Comparison of ENCODE assay signal across 13 cellular contexts in the genomic region with DNA sequence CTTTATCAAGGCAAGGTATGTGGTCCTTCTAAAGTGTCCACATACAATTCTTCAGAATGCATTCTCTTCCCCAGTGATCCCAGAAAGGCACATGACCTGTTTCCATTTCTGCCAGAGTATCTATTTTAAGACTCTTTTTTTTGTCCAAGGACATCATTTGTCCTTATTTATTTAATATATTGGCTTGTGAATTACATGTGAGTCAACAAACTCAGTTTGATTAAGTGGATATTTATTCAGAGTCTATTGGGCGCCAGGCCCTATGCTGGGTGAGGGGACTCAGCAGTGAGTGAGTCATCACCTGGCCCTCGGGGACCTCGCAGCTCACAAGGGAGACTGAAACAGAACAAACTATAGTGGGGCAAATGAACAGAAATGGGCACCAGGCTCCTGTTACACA.
DNase-seq lines count a peak whose midpoint lies in the region; ATAC-seq, FAIRE-seq and TF ChIP-seq lines count a peak whose summit lies in the region.
"Had no signal": no experiment of that assay in that cellular context is flagged by ENCODE, and none has a peak within 500 bp of the region (broad histone marks: within the 10 kb centered on the region; RNA-seq: fewer than 3 reads in every experiment).

No MANE protein-coding gene starts in this region.

- H3K27ac ChIP-seq in SK-N-SH (ENCODE audit: low read depth in 2 of 2, low read length in 1 of 2) (no peak overlapping the region), body of pancreas (peak overlapping the region; percentile 73 to 79 (median 77)), aorta (ENCODE audit: low read depth in 1 of 2, low read length in 2 of 2) (no peak overlapping the region)

- H4K20me1 ChIP-seq in SK-N-SH (ENCODE audit: insufficient read depth), result no peaks in the 10 kb centered on the region

- no peak for TF ChIP-seq RAD21 in SK-N-SH (IDR thresholded peaks at IDR 0.05; ENCODE audit: low read length)

- 71% methylated on average over 3 of the region's 3 CpGs for WGBS in SK-N-SH (ENCODE audit: low lambda C conversion rate)
- 0 to 25% methylated on average over 3 of the region's 3 CpGs for WGBS in body of pancreas, 2 donors
- WGBS in aorta, 2 donors, result 7 to 11% methylated on average over 3 of the region's 3 CpGs

- no peak for TF ChIP-seq EP300 in SK-N-SH (IDR thresholded peaks at IDR 0.05; ENCODE audit: borderline replicate concordance in 1 of 2, low read depth in 1 of 2, low read length in 1 of 2)

- DNase-seq in SK-N-SH (no peak), body of pancreas (peak; percentile 82 to 92 (median 91)), aorta (peak; percentile 63 to 85), D721Med (ENCODE audit: insufficient read length, low spot score) (no peak)
- DNase-seq in stimulated activated CD8-positive, alpha-beta memory T cell treated with anti-CD3 and anti-CD28 coated beads, Interleukin-4, amount 100 ng/mL, for 48 hours, result no peak
- no peak for DNase-seq in stimulated activated CD4-positive, alpha-beta T cell treated with anti-CD3 and anti-CD28 coated beads, Interleukin-2, amount 100 ng/mL, for 24 hours
- DNase-seq: activated naive CD4-positive, alpha-beta T cell treated with anti-CD3 and anti-CD28 coated beads, Interleukin-2, amount 10 ng/mL, durations not matched to agents 7 days and 5 days; effector memory CD4-positive, alpha-beta T cell; NCI-H1694; T-helper 9 cell had no signal

- no peak overlapping the region for H3K9ac ChIP-seq in SK-N-SH

- POLR2A ChIA-PET in SK-N-SH (lab: Yijun Ruan, JAX), result interaction anchor here (0.6 kb wide), 1 partner anchor 583 kb away, joined by 3 read pairs; no protein-coding TSS in a partner anchor

- ATAC-seq in SK-N-SH treated with all-trans-retinoic acid at 6 μM for 48 hours (peak; percentile 47; the same call in 2 of the 3 replicates), body of pancreas (peak; percentile 93), aorta (ENCODE audit: low FRiP score) (peak; percentile 79)

- no peak overlapping the region for H2AFZ ChIP-seq in SK-N-SH (ENCODE audit: low read depth)

- H3K4me1 ChIP-seq in SK-N-SH (ENCODE audit: control insufficient read depth in 1 of 2, insufficient read depth in 2 of 2, low read depth in 1 of 2, low read length in 1 of 2) (no peaks in the 10 kb centered on the region; a peak in 1 of 4 replicates), body of pancreas (peaks cover 68% of the 10 kb centered on the region), aorta (ENCODE audit: control insufficient read depth in 1 of 2, insufficient read depth in 2 of 2, low read length in 2 of 2) (peaks cover 3 to 4% of the 10 kb centered on the region in 2 donors)

- no peaks in the 10 kb centered on the region for H3K9me3 ChIP-seq in SK-N-SH
- H3K9me3 ChIP-seq in body of pancreas, result no peaks in the 10 kb centered on the region
- no peaks in the 10 kb centered on the region for H3K9me3 ChIP-seq in aorta (ENCODE audit: control insufficient read depth, low read length)

- no peaks in the 10 kb centered on the region for H3K9me2 ChIP-seq in SK-N-SH

- H3K79me2 ChIP-seq in SK-N-SH (ENCODE audit: insufficient read depth), result no peaks in the 10 kb centered on the region

- intact Hi-C loops in body of pancreas (cut with DNase I), result no loop called here
- intact Hi-C loops in aorta (cut with DNase I), result no loop called here

- FAIRE-seq in islet of Langerhans (lab: Jason Lieb, UNC) (peak; percentile 91), D721Med (lab: Jason Lieb, UNC) (no peak)
- FAIRE-seq: H1 had no signal

- H3K4me2 ChIP-seq in SK-N-SH, result no peak overlapping the region

- H3K36me3 ChIP-seq in SK-N-SH (replicated peaks in 1 of 2; ENCODE audit: control insufficient read depth in 1 of 2, insufficient read depth in 2 of 2, low read length in 1 of 2) (peaks cover 0 to 11% of the 10 kb centered on the region in 2 experiments), body of pancreas (replicated peaks in 1 of 2; ENCODE audit: insufficient read depth in 1 of 2, low read depth in 2 of 2) (no peaks in the 10 kb centered on the region), aorta (ENCODE audit: control insufficient read depth in 1 of 2, insufficient read depth in 2 of 2, low read length in 1 of 2) (no peaks in the 10 kb centered on the region)

- H3K4me3 ChIP-seq in SK-N-SH (ENCODE audit: low read depth in 2 of 2, low read length in 1 of 2) (no peak overlapping the region), body of pancreas (no peak overlapping the region), aorta (ENCODE audit: low read length in 2 of 2) (no peak overlapping the region)

- TF ChIP-seq CTCF in SK-N-SH (IDR thresholded peaks at IDR 0.05) (no peak), body of pancreas (IDR thresholded peaks at IDR 0.05) (no peak), D721Med (IDR thresholded peaks at IDR 0.05; ENCODE audit: insufficient read depth, missing control alignments) (no peak)

- TF ChIP-seq POLR2A in body of pancreas (IDR thresholded peaks at IDR 0.05), result no peak

- H3F3A ChIP-seq in SK-N-SH (replicated peaks; ENCODE audit: insufficient read depth), result no peaks in the 10 kb centered on the region

- no peaks in the 10 kb centered on the region for H3K27me3 ChIP-seq in SK-N-SH (ENCODE audit: insufficient read depth)
- no peaks in the 10 kb centered on the region for H3K27me3 ChIP-seq in body of pancreas
- H3K27me3 ChIP-seq in aorta (ENCODE audit: control insufficient read depth in 1 of 2, insufficient read depth in 2 of 2, low read length in 1 of 2), result no peaks in the 10 kb centered on the region

- CTCF ChIA-PET in SK-N-SH (lab: Yijun Ruan, JAX), result interaction anchor here (0.7 kb wide), 1 partner anchor 9 kb away, joined by 3 read pairs; no protein-coding TSS in a partner anchor

TF ChIP-seq in SK-N-SH treated with all-trans-retinoic acid at 6 μM for 48 hours, 23 proteins besides CTCF, POLR2A, EP300 and RAD21:
- TF ChIP-seq ISL1 (CRISPR knock-in tag; IDR thresholded peaks at IDR 0.05), result peak; percentile 71
- TF ChIP-seq, protein P1, sequence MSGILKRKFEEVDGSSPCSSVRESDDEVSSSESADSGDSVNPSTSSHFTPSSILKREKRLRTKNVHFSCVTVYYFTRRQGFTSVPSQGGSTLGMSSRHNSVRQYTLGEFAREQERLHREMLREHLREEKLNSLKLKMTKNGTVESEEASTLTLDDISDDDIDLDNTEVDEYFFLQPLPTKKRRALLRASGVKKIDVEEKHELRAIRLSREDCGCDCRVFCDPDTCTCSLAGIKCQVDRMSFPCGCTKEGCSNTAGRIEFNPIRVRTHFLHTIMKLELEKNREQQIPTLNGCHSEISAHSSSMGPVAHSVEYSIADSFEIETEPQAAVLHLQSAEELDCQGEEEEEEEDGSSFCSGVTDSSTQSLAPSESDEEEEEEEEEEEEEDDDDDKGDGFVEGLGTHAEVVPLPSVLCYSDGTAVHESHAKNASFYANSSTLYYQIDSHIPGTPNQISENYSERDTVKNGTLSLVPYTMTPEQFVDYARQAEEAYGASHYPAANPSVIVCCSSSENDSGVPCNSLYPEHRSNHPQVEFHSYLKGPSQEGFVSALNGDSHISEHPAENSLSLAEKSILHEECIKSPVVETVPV (CRISPR knock-in tag; IDR thresholded peaks at IDR 0.05), result no peak

TF ChIP-seq in SK-N-SH, 30 proteins besides CTCF, POLR2A, EP300 and RAD21 (continues in another document):
- TF ChIP-seq NFIC (IDR thresholded peaks at IDR 0.05; ENCODE audit: borderline replicate concordance) (no peak), SMC3 (IDR thresholded peaks at IDR 0.05; ENCODE audit: low read depth, low read length) (no peak), POLR2AphosphoS5 (IDR thresholded peaks at IDR 0.05; ENCODE audit: low read depth, low read length) (no peak), ELF1 (IDR thresholded peaks at IDR 0.05) (no peak), MAX (IDR thresholded peaks at IDR 0.05; ENCODE audit: low read depth) (no peak), MEF2A (IDR thresholded peaks at IDR 0.05; ENCODE audit: borderline replicate concordance, low read depth) (no peak), GATA2 (CRISPR knock-in tag; IDR thresholded peaks at IDR 0.05) (no peak), MXI1 (IDR thresholded peaks at IDR 0.05; ENCODE audit: low read depth, low read length) (no peak), NRF1 (IDR thresholded peaks at IDR 0.05; ENCODE audit: low read depth, low read length) (no peak), USF1 (IDR thresholded peaks at IDR 0.05; ENCODE audit: borderline replicate concordance, low read depth) (no peak), FOXJ3 (CRISPR knock-in tag; IDR thresholded peaks at IDR 0.05) (no peak), YY1 (IDR thresholded peaks at IDR 0.05; ENCODE audit: low read depth) (no peak), GABPA (IDR thresholded peaks at IDR 0.05; ENCODE audit: low read depth) (no peak), TEAD4 (IDR thresholded peaks at IDR 0.05; ENCODE audit: borderline replicate concordance, insufficient read depth) (no peak)
- TF ChIP-seq, protein P2, sequence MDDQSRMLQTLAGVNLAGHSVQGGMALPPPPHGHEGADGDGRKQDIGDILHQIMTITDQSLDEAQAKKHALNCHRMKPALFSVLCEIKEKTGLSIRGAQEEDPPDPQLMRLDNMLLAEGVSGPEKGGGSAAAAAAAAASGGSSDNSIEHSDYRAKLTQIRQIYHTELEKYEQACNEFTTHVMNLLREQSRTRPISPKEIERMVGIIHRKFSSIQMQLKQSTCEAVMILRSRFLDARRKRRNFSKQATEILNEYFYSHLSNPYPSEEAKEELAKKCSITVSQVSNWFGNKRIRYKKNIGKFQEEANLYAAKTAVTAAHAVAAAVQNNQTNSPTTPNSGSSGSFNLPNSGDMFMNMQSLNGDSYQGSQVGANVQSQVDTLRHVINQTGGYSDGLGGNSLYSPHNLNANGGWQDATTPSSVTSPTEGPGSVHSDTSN (IDR thresholded peaks at IDR 0.05), result no peak

Comparison
In these comparisons a context has a peak if more than half of its experiments do, and no peak if none do; other contexts are left out.
1. DNase-seq: peak in body of pancreas (4 of 4) and aorta (2 of 2); none in SK-N-SH (single experiment), D721Med (single experiment), stimulated activated CD8-positive, alpha-beta memory T cell treated with anti-CD3 and anti-CD28 coated beads, Interleukin-4, amount 100 ng/mL, for 48 hours (single experiment) and stimulated activated CD4-positive, alpha-beta T cell treated with anti-CD3 and anti-CD28 coated beads, Interleukin-2, amount 100 ng/mL, for 24 hours (0 of 2).
2. H3K27ac ChIP-seq: peak in body of pancreas (4 of 4); none in SK-N-SH (0 of 2) and aorta (0 of 2).
3. Peak in every context shown above with its lines, with median percentiles within 50 percentile points of each other: ATAC-seq.